10 cellular contexts compared by ENCODE assay signal in genomic region chr10:17836917-17837316, GRCh38. TPM values are rescaled to one million over a fixed set of nuclear protein-coding genes. Genes with fewer than 3 reads are reported as not detected.
DNase-seq lines count a peak whose midpoint lies in the region; ATAC-seq and TF ChIP-seq lines count a peak whose summit lies in the region.
"Had no signal": no experiment of that assay in that cellular context is flagged by ENCODE, and none has a peak within 500 bp of the region (broad histone marks: within the 10 kb centered on the region; RNA-seq: fewer than 3 reads in every experiment).

No MANE protein-coding gene starts in this region.

- H3K36me3 ChIP-seq in left lung, result no peaks in the 10 kb centered on the region

- no peaks in the 10 kb centered on the region for H3K9me3 Mint-ChIP-seq in naive thymus-derived CD8-positive, alpha-beta T cell
- H3K9me3 Mint-ChIP-seq in activated CD4-positive, alpha-beta T cell treated with anti-CD3 and anti-CD28 coated beads for 36 hours (ENCODE audit: low read depth), result no peaks in the 10 kb centered on the region

- ATAC-seq in Right ventricle myocardium inferior (peak; percentile 67), left lung (peak; percentile 86)
- no peak for ATAC-seq in naive thymus-derived CD8-positive, alpha-beta T cell
- no peak for ATAC-seq in activated CD4-positive, alpha-beta T cell treated with anti-CD3 and anti-CD28 coated beads for 36 hours

- H3K27ac ChIP-seq in coronary artery (no peak overlapping the region), left lung (peak overlapping the region in 1 of 2 donors; percentile 13)
- H3K27ac ChIP-seq: C4-2B had no signal

- peaks cover 7 to 32% (median 12%) of the 10 kb centered on the region in 5 donors for H3K27me3 Mint-ChIP-seq in naive thymus-derived CD8-positive, alpha-beta T cell
- H3K27me3 Mint-ChIP-seq in activated CD4-positive, alpha-beta T cell treated with anti-CD3 and anti-CD28 coated beads for 36 hours, result peaks cover 8% of the 10 kb centered on the region

- CTCF ChIA-PET in activated CD4-positive, alpha-beta T cell treated with anti-CD3 and anti-CD28 coated beads for 36 hours (lab: Charles Lee), result no interaction called here

- H3K27ac Mint-ChIP-seq in naive thymus-derived CD8-positive, alpha-beta T cell, result no peak overlapping the region
- no peak overlapping the region for H3K27ac Mint-ChIP-seq in activated CD4-positive, alpha-beta T cell treated with anti-CD3 and anti-CD28 coated beads for 36 hours

- no peak for DNase-seq in Right ventricle myocardium inferior (ENCODE audit: missing footprints)
- DNase-seq in cardiac septum (ENCODE audit: low spot score), result no peak
- no peak for DNase-seq in coronary artery (ENCODE audit: low spot score)
- peak in 1 of 2 donors; percentile 49 for DNase-seq in left lung
- no peak for DNase-seq in naive thymus-derived CD8-positive, alpha-beta T cell
- DNase-seq in SK-N-DZ (ENCODE audit: low spot score), result no peak
- DNase-seq in activated CD4-positive, alpha-beta T cell treated with anti-CD3 and anti-CD28 coated beads for 36 hours, result no peak
- no peak for DNase-seq in GM13976 (ENCODE audit: low spot score)
- DNase-seq: activated CD4-positive, CD25-positive, alpha-beta regulatory T cell treated with anti-CD3 and anti-CD28 coated beads, Interleukin-2, amount 50 U/mL, for 72 hours had no signal

- intact Hi-C loops in Right ventricle myocardium inferior (cut with DNase I) (no loop called here), cardiac septum (cut with DNase I) (no loop called here), left lung (cut with DNase I) (no loop called here)
- intact Hi-C loops in activated CD4-positive, alpha-beta T cell treated with anti-CD3 and anti-CD28 coated beads for 36 hours (cut with DNase I, micrococcal nuclease), result no loop called here

- POLR2A ChIA-PET in naive thymus-derived CD8-positive, alpha-beta T cell (lab: Charles Lee), result no interaction called here
- POLR2A ChIA-PET in activated CD4-positive, alpha-beta T cell treated with anti-CD3 and anti-CD28 coated beads for 36 hours (lab: Charles Lee), result no interaction called here

- TF ChIP-seq CTCF in coronary artery (IDR thresholded peaks at IDR 0.05) (no peak), left lung (IDR thresholded peaks at IDR 0.05) (no peak), GM13976 (IDR thresholded peaks at IDR 0.05; ENCODE audit: borderline replicate concordance, control extremely low read depth, extremely low read depth, insufficient read depth, missing control alignments) (no peak)

- no peaks in the 10 kb centered on the region for H3K27me3 ChIP-seq in left lung

- no peak overlapping the region for H3K4me3 Mint-ChIP-seq in naive thymus-derived CD8-positive, alpha-beta T cell
- H3K4me3 Mint-ChIP-seq in activated CD4-positive, alpha-beta T cell treated with anti-CD3 and anti-CD28 coated beads for 36 hours, result no peak overlapping the region

- H3K36me3 Mint-ChIP-seq in naive thymus-derived CD8-positive, alpha-beta T cell, result no peaks in the 10 kb centered on the region
- H3K36me3 Mint-ChIP-seq in activated CD4-positive, alpha-beta T cell treated with anti-CD3 and anti-CD28 coated beads for 36 hours (ENCODE audit: low read depth), result no peaks in the 10 kb centered on the region

- in situ Hi-C loops in GM13976 (cut with MboI; ENCODE audit: low sequenced_read_pairs, unreplicated experiment), result no loop called here

- peak overlapping the region; percentile 52 for H3K4me3 ChIP-seq in coronary artery
- H3K4me3 ChIP-seq in left lung, result peak overlapping the region; percentile 2

- no peaks in the 10 kb centered on the region for H3K9me3 ChIP-seq in left lung

- H3K4me1 ChIP-seq in left lung, result peaks cover 0 to 32% of the 10 kb centered on the region in 2 donors

- H3K4me1 Mint-ChIP-seq in naive thymus-derived CD8-positive, alpha-beta T cell, result peaks cover 0 to 16% (median 3%) of the 10 kb centered on the region in 4 donors
- no peaks in the 10 kb centered on the region for H3K4me1 Mint-ChIP-seq in activated CD4-positive, alpha-beta T cell treated with anti-CD3 and anti-CD28 coated beads for 36 hours

RNA-seq across cellular contexts. Expression of gene MRC1, which starts 27.8 kb away (rescaled TPM):
- total RNA-seq in Right ventricle myocardium inferior (38.3 TPM), cardiac septum (6.3 TPM), left lung (100 to 1,000 TPM; 215 to 301 TPM)
- total RNA-seq in naive thymus-derived CD8-positive, alpha-beta T cell, result 1 to 10 TPM; 1.2 to 1.3 TPM
- not detected for polyA plus RNA-seq in naive thymus-derived CD8-positive, alpha-beta T cell
- not detected in 2 replicates for polyA plus RNA-seq in SK-N-DZ (2014; cell fraction: cytosol; rRNA removed)
- polyA plus RNA-seq in SK-N-DZ (2014; cell fraction: nucleus; rRNA removed), result not detected in 2 replicates
- total RNA-seq in activated CD4-positive, alpha-beta T cell treated with anti-CD3 and anti-CD28 coated beads for 36 hours, result under 1 TPM; 0.04 to 0.05 TPM

Comparison
In these comparisons a context has a peak if more than half of its experiments do, and no peak if none do; other contexts are left out.
1. ATAC-seq: peak in Right ventricle myocardium inferior (single experiment) and left lung (single experiment); none in naive thymus-derived CD8-positive, alpha-beta T cell (0 of 2) and activated CD4-positive, alpha-beta T cell treated with anti-CD3 and anti-CD28 coated beads for 36 hours (single experiment).